9 cellular contexts compared by ENCODE assay signal in the genomic region with DNA sequence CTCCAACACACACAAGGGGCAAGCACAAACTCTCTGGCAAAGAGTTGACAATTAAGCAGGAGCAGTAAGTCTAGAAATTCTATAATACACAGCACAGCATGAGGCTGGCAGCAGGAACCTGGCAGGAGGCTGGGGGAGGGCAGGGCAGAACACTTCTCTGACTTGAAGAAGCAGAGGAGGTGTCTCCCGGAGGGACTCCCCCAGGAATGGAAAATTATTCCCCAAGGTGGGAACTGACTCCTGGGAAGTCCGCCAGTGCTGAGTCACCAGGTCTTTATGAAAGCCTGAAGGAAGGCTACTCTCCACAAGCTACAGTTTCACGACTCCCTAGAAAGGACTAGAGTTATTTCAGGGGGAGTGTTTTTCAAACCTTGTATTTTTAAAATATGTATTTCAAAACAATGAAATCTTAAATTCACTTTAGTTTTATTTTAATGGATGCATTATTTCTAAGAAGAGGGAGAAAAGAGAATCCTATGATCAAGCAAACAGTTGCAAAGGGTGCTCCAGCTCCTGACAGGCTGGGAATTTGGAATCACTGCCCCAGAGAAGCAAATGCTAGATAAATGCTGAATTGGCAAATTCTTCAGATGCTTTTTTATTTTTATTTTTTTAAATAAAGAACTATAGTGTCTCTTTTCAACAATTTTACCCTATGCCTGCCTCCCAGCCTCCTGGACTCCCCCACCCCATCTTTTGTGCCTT.
A peak's percentile ranks its signal among the peaks of the same experiment; 100 is the strongest.
DNase-seq lines count a peak whose midpoint lies in the region; ATAC-seq and TF ChIP-seq lines count a peak whose summit lies in the region.
"Had no signal": no experiment of that assay in that cellular context is flagged by ENCODE, and none has a peak within 500 bp of the region (broad histone marks: within the 10 kb centered on the region; RNA-seq: fewer than 3 reads in every experiment).

No MANE protein-coding gene starts in this region.

- POLR2A ChIA-PET in PC-9 (lab: Charles Lee; ENCODE audit: unreplicated experiment): interaction anchor here (0.6 to 0.7 kb wide), 2 partner anchors 651 to 1228 kb away, joined by 4 to 6 read pairs; no protein-coding TSS in a partner anchor

- ATAC-seq in gastrocnemius medialis: peak; percentile 93 to 98

- H3K4me3 ChIP-seq in PC-9 (no peak overlapping the region), fibroblast of villous mesenchyme (ENCODE audit: low read depth, low read length) (no peak overlapping the region), gastrocnemius medialis (no peak overlapping the region), H7 (ENCODE audit: insufficient read depth, low read depth, low read length) (no peak overlapping the region), prostate gland (no peak overlapping the region)

- no peak for TF ChIP-seq CTCF in PC-9 (conservative IDR thresholded peaks at IDR 0.05)
- no peak for TF ChIP-seq CTCF in fibroblast of villous mesenchyme (IDR thresholded peaks at IDR 0.05; ENCODE audit: insufficient read depth, low read depth, low read length)
- TF ChIP-seq CTCF in gastrocnemius medialis (IDR thresholded peaks at IDR 0.05 in 4 of 5, conservative IDR thresholded peaks at IDR 0.05 in 1 of 5): no peak
- no peak for TF ChIP-seq CTCF in prostate gland (IDR thresholded peaks at IDR 0.05)

- WGBS in prostate gland: 31% methylated on average over 3 of the region's 3 CpGs

- DNase-seq in GM04504 (ENCODE audit: low read depth) (peak; percentile 48), PC-9 (peak; percentile 56), fibroblast of villous mesenchyme (ENCODE audit: low read depth) (peak; percentile 58), gastrocnemius medialis (peak; percentile 24 to 78), NCI-H2081 (lab: John Stamatoyannopoulos, UW) (no peak), H7 (no peak), 8988T (no peak), prostate gland (ENCODE audit: low spot score) (no peak)

- BruUV-seq in PC-9 (replicated peaks; lab: Mats Ljungman, UMichigan): no TSS peak

- H4K20me1 ChIP-seq in PC-9 (ENCODE audit: insufficient read depth): no peaks in the 10 kb centered on the region

- in situ Hi-C loops in gastrocnemius medialis (cut with MboI; ENCODE audit: low sequenced_read_pairs in 4 of 4): no loop called here

- no peak for TF ChIP-seq POLR2A in gastrocnemius medialis (IDR thresholded peaks at IDR 0.05)
- TF ChIP-seq POLR2A in prostate gland (IDR thresholded peaks at IDR 0.05): no peak

- H3K27me3 ChIP-seq in PC-9 (ENCODE audit: insufficient read depth, low read depth) (no peaks in the 10 kb centered on the region), gastrocnemius medialis (no peaks in the 10 kb centered on the region), H7 (ENCODE audit: control insufficient read depth, insufficient read depth, low read length) (no peaks in the 10 kb centered on the region), prostate gland (replicated peaks; ENCODE audit: insufficient read depth) (no peaks in the 10 kb centered on the region)

- no peaks in the 10 kb centered on the region for H3K9me2 ChIP-seq in PC-9 (ENCODE audit: insufficient read depth)

- H3K36me3 ChIP-seq in PC-9 (ENCODE audit: low read depth) (no peaks in the 10 kb centered on the region), gastrocnemius medialis (no peaks in the 10 kb centered on the region), H7 (replicated peaks; ENCODE audit: control insufficient read depth, insufficient read depth, low read length) (no peaks in the 10 kb centered on the region), prostate gland (no peaks in the 10 kb centered on the region)

- intact Hi-C loops in PC-9 (cut with micrococcal nuclease; ENCODE audit: unreplicated experiment): no loop called here
- intact Hi-C loops in gastrocnemius medialis (cut with DNase I; ENCODE audit: low total_unique reads): no loop called here
- intact Hi-C loops in prostate gland (cut with DNase I): no loop called here

- no peaks in the 10 kb centered on the region for H3K79me2 ChIP-seq in PC-9 (ENCODE audit: low read depth)

- H3K9me3 ChIP-seq in PC-9 (ENCODE audit: insufficient read depth, low read depth): no peaks in the 10 kb centered on the region
- no peaks in the 10 kb centered on the region for H3K9me3 ChIP-seq in gastrocnemius medialis
- no peaks in the 10 kb centered on the region for H3K9me3 ChIP-seq in prostate gland

- 0 out of 2 replicates have a peak overlapping the region, but pooled peaks have one; percentile 32 for H2AFZ ChIP-seq in PC-9

- CTCF ChIA-PET in PC-9 (lab: Charles Lee): no interaction called here

- H3K4me2 ChIP-seq in PC-9: peak overlapping the region; percentile 60

- H3K27ac ChIP-seq in PC-9 (peak overlapping the region; percentile 66), gastrocnemius medialis (peak overlapping the region in 3 of 4 donors; percentile 32 to 52 (median 47)), prostate gland (no peak overlapping the region)
- H3K27ac ChIP-seq: HL-60 had no signal

- H3K4me1 ChIP-seq in PC-9 (replicated peaks; ENCODE audit: insufficient read depth): peaks cover 12% of the 10 kb centered on the region
- H3K4me1 ChIP-seq in gastrocnemius medialis: peaks cover 9 to 13% of the 10 kb centered on the region in 2 donors
- H3K4me1 ChIP-seq in prostate gland (replicated peaks): no peaks in the 10 kb centered on the region

- no peaks in the 10 kb centered on the region for H3F3A ChIP-seq in PC-9 (ENCODE audit: insufficient read depth, low read depth)

Comparison
In these comparisons a context has a peak if more than half of its experiments do, and no peak if none do; other contexts are left out.
1. DNase-seq: peak in GM04504 (single experiment), PC-9 (2 of 2), fibroblast of villous mesenchyme (single experiment) and gastrocnemius medialis (2 of 2); none in NCI-H2081 (0 of 2), H7 (single experiment), 8988T (single experiment) and prostate gland (single experiment).
2. H3K27ac ChIP-seq: peak in PC-9 (single experiment) and gastrocnemius medialis (3 of 4); none in prostate gland (0 of 2).